Comparison of ENCODE assay signal across 3 cellular contexts in genomic region chr3:180854887-180855286, GRCh38.
TF ChIP-seq lines count a peak whose summit lies in the region.

No MANE protein-coding gene starts in this region.

TF ChIP-seq in HCT116, 20 proteins besides CTCF, POLR2A, EP300 and RAD21:
- TF ChIP-seq FOSL1 (IDR thresholded peaks at IDR 0.05; ENCODE audit: low read depth) (no peak), SIN3A (IDR thresholded peaks at IDR 0.05; ENCODE audit: low read depth) (no peak), ELF1 (IDR thresholded peaks at IDR 0.05; ENCODE audit: borderline replicate concordance, low read depth) (no peak), TCF7L2 (IDR thresholded peaks at IDR 0.05; ENCODE audit: borderline replicate concordance, extremely low read depth, insufficient read depth, insufficient read length) (no peak), EZH2phosphoT487 (IDR thresholded peaks at IDR 0.05; ENCODE audit: borderline replicate concordance) (no peak), SRF (IDR thresholded peaks at IDR 0.05; ENCODE audit: low read depth) (no peak), EGR1 (IDR thresholded peaks at IDR 0.05; ENCODE audit: low read depth) (no peak), SP1 (IDR thresholded peaks at IDR 0.05; ENCODE audit: low read depth) (no peak), JUND (IDR thresholded peaks at IDR 0.05) (no peak), CBX3 (IDR thresholded peaks at IDR 0.05; ENCODE audit: low read depth) (no peak), POLR2AphosphoS5 (IDR thresholded peaks at IDR 0.05; ENCODE audit: low read depth, low read length) (no peak), REST (IDR thresholded peaks at IDR 0.05; ENCODE audit: low read depth) (no peak), YY1 (IDR thresholded peaks at IDR 0.05; ENCODE audit: extremely low read depth, insufficient replicate concordance, low read depth, low read length) (no peak), ZFX (IDR thresholded peaks at IDR 0.05) (no peak)
- TF ChIP-seq, protein P1, sequence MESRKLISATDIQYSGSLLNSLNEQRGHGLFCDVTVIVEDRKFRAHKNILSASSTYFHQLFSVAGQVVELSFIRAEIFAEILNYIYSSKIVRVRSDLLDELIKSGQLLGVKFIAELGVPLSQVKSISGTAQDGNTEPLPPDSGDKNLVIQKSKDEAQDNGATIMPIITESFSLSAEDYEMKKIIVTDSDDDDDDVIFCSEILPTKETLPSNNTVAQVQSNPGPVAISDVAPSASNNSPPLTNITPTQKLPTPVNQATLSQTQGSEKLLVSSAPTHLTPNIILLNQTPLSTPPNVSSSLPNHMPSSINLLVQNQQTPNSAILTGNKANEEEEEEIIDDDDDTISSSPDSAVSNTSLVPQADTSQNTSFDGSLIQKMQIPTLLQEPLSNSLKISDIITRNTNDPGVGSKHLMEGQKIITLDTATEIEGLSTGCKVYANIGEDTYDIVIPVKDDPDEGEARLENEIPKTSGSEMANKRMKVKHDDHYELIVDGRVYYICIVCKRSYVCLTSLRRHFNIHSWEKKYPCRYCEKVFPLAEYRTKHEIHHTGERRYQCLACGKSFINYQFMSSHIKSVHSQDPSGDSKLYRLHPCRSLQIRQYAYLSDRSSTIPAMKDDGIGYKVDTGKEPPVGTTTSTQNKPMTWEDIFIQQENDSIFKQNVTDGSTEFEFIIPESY (IDR thresholded peaks at IDR 0.05; ENCODE audit: extremely low read depth, insufficient replicate concordance, low read length) = no peak
- TF ChIP-seq, protein P2, sequence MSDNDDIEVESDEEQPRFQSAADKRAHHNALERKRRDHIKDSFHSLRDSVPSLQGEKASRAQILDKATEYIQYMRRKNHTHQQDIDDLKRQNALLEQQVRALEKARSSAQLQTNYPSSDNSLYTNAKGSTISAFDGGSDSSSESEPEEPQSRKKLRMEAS (IDR thresholded peaks at IDR 0.05) = no peak
- TF ChIP-seq, protein P3, sequence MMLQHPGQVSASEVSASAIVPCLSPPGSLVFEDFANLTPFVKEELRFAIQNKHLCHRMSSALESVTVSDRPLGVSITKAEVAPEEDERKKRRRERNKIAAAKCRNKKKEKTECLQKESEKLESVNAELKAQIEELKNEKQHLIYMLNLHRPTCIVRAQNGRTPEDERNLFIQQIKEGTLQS (IDR thresholded peaks at IDR 0.05) = no peak

TF ChIP-seq in H1, 55 proteins besides CTCF, POLR2A, EP300 and RAD21:
- TF ChIP-seq TBP (IDR thresholded peaks at IDR 0.05; ENCODE audit: low read depth, low read length) = no peak

TF ChIP-seq in HepG2, 621 proteins besides CTCF, POLR2A, EP300 and RAD21:
- TF ChIP-seq CREB1 (IDR thresholded peaks at IDR 0.05) (no peak), CREB1 (CRISPR knock-in tag; IDR thresholded peaks at IDR 0.05) (no peak), PHF21A (CRISPR knock-in tag; IDR thresholded peaks at IDR 0.05) (no peak), ZNF660 (CRISPR knock-in tag; IDR thresholded peaks at IDR 0.05; ENCODE audit: borderline replicate concordance, low read depth) (no peak), MAZ (IDR thresholded peaks at IDR 0.05; ENCODE audit: borderline replicate concordance, low read depth, low read length) (no peak), MAZ (CRISPR knock-in tag; IDR thresholded peaks at IDR 0.05; ENCODE audit: low read depth) (no peak), KLF6 (CRISPR knock-in tag; IDR thresholded peaks at IDR 0.05) (no peak), SMAD3 (CRISPR knock-in tag; IDR thresholded peaks at IDR 0.05) (no peak), ZNF431 (CRISPR knock-in tag; IDR thresholded peaks at IDR 0.05; ENCODE audit: borderline replicate concordance, low read depth) (no peak)
- TF ChIP-seq, protein P1 (CRISPR knock-in tag; IDR thresholded peaks at IDR 0.05) = no peak
- TF ChIP-seq, protein P4, sequence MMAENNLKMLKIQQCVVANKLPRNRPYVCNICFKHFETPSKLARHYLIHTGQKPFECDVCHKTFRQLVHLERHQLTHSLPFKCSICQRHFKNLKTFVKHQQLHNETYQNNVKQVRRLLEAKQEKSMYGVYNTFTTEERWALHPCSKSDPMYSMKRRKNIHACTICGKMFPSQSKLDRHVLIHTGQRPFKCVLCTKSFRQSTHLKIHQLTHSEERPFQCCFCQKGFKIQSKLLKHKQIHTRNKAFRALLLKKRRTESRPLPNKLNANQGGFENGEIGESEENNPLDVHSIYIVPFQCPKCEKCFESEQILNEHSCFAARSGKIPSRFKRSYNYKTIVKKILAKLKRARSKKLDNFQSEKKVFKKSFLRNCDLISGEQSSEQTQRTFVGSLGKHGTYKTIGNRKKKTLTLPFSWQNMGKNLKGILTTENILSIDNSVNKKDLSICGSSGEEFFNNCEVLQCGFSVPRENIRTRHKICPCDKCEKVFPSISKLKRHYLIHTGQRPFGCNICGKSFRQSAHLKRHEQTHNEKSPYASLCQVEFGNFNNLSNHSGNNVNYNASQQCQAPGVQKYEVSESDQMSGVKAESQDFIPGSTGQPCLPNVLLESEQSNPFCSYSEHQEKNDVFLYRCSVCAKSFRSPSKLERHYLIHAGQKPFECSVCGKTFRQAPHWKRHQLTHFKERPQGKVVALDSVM (CRISPR knock-in tag; IDR thresholded peaks at IDR 0.05) = no peak
